In the genomic region with DNA sequence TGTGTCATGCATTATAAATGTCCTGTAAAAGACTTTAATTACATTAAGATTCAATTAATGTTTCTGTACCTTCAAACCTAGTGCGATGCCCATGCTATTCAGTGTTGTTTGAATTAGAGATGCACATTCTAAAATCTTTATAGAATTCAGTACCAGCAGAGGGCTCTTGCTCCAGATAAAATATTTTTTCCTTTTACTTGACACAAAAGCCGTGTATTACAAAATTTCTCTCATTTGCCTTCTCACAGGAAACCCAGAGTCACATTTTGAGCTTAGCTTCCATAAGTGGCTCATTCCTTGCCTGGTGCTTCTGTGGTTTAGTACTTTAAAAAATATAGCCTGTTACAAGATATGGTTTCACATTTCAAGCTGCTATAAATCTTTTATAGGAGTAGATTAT, we compare ENCODE assay signal across 11 cellular contexts.
A peak's percentile ranks its signal among the peaks of the same experiment; 100 is the strongest.
DNase-seq lines count a peak whose midpoint lies in the region; ATAC-seq, FAIRE-seq and TF ChIP-seq lines count a peak whose summit lies in the region.
"Had no signal": no experiment of that assay in that cellular context is flagged by ENCODE, and none has a peak within 500 bp of the region (broad histone marks: within the 10 kb centered on the region; RNA-seq: fewer than 3 reads in every experiment).

No MANE protein-coding gene starts in this region.

- H3K4me1 Mint-ChIP-seq in natural killer cell, result peaks cover 9 to 11% of the 10 kb centered on the region in 2 donors
- H3K4me1 Mint-ChIP-seq in natural killer cell treated with Interleukin-12 subunit alpha and Interleukin-12 subunit beta and Interleukin-15 and Interleukin-18, amount 100 ng/mL, for 72 hours (ENCODE audit: low read depth in 2 of 2), result peaks cover 0 to 12% of the 10 kb centered on the region in 2 donors

- CTCF ChIA-PET in SK-N-SH (lab: Yijun Ruan, JAX), result interaction anchor here (0.9 to 1.3 kb wide), 3 partner anchors 12 to 28 kb away, joined by 3 read pairs; no protein-coding TSS in a partner anchor

- POLR2A ChIA-PET in SK-N-SH (lab: Yijun Ruan, JAX), result no interaction called here

- H3K36me3 ChIP-seq in SK-N-SH (replicated peaks in 1 of 2; ENCODE audit: control insufficient read depth in 1 of 2, insufficient read depth in 2 of 2, low read length in 1 of 2), result no peaks in the 10 kb centered on the region
- H3K36me3 ChIP-seq: heart left ventricle had no signal

- no peaks in the 10 kb centered on the region for H3K9me3 Mint-ChIP-seq in natural killer cell
- no peaks in the 10 kb centered on the region for H3K9me3 Mint-ChIP-seq in natural killer cell treated with Interleukin-12 subunit alpha and Interleukin-12 subunit beta and Interleukin-15 and Interleukin-18, amount 100 ng/mL, for 72 hours
- H3K9me3 Mint-ChIP-seq: CD4-positive, alpha-beta T cell had no signal

- no peaks in the 10 kb centered on the region for H3K4me1 ChIP-seq in SK-N-SH (ENCODE audit: control insufficient read depth in 1 of 2, insufficient read depth in 2 of 2, low read depth in 1 of 2, low read length in 1 of 2)
- H3K4me1 ChIP-seq: heart left ventricle had no signal

- H3K4me3 ChIP-seq in SK-N-SH (ENCODE audit: low read depth in 2 of 2, low read length in 1 of 2), result no peak overlapping the region
- H3K4me3 ChIP-seq: heart left ventricle had no signal

- intact Hi-C loops in natural killer cell (cut with micrococcal nuclease), result no loop called here

- peaks cover 2 to 17% of the 10 kb centered on the region in 2 donors for H3K27me3 Mint-ChIP-seq in natural killer cell (ENCODE audit: low read depth in 2 of 2)
- H3K27me3 Mint-ChIP-seq in natural killer cell treated with Interleukin-12 subunit alpha and Interleukin-12 subunit beta and Interleukin-15 and Interleukin-18, amount 100 ng/mL, for 72 hours, result peaks cover 9 to 18% of the 10 kb centered on the region in 2 donors

- no peaks in the 10 kb centered on the region; the same call in 1 of the 2 replicates for H3K27me3 ChIP-seq in SK-N-SH (ENCODE audit: insufficient read depth)

- H3K4me3 Mint-ChIP-seq in natural killer cell, result no peak overlapping the region
- H3K4me3 Mint-ChIP-seq in natural killer cell treated with Interleukin-12 subunit alpha and Interleukin-12 subunit beta and Interleukin-15 and Interleukin-18, amount 100 ng/mL, for 72 hours, result no peak overlapping the region
- H3K4me3 Mint-ChIP-seq: CD4-positive, alpha-beta T cell had no signal

- H3K9me3 ChIP-seq in SK-N-SH, result no peaks in the 10 kb centered on the region
- H3K9me3 ChIP-seq: heart left ventricle had no signal

- WGBS in SK-N-SH (ENCODE audit: low lambda C conversion rate), result 13% methylated on average over 2 of the region's 2 CpGs

- TF ChIP-seq RAD21 in SK-N-SH (IDR thresholded peaks at IDR 0.05; ENCODE audit: low read length), result peak; percentile 21; the same call in 1 of the 2 replicates

- H3K4me2 ChIP-seq in SK-N-SH, result no peak overlapping the region

- H4K20me1 ChIP-seq in SK-N-SH (ENCODE audit: insufficient read depth), result no peaks in the 10 kb centered on the region

- peak; percentile 3 for FAIRE-seq in frontal cortex (lab: Jason Lieb, UNC)

- peak overlapping the region; percentile 17 to 30 for H3K27ac Mint-ChIP-seq in natural killer cell
- H3K27ac Mint-ChIP-seq in natural killer cell treated with Interleukin-12 subunit alpha and Interleukin-12 subunit beta and Interleukin-15 and Interleukin-18, amount 100 ng/mL, for 72 hours, result no peak overlapping the region
- H3K27ac Mint-ChIP-seq: CD4-positive, alpha-beta T cell had no signal

- H3F3A ChIP-seq in SK-N-SH (replicated peaks; ENCODE audit: insufficient read depth), result no peaks in the 10 kb centered on the region

- H3K9ac ChIP-seq in SK-N-SH, result no peak overlapping the region

- no peak for TF ChIP-seq EP300 in SK-N-SH (IDR thresholded peaks at IDR 0.05; ENCODE audit: borderline replicate concordance in 1 of 2, low read depth in 1 of 2, low read length in 1 of 2)

- H3K36me3 Mint-ChIP-seq in natural killer cell, result no peaks in the 10 kb centered on the region
- no peaks in the 10 kb centered on the region for H3K36me3 Mint-ChIP-seq in natural killer cell treated with Interleukin-12 subunit alpha and Interleukin-12 subunit beta and Interleukin-15 and Interleukin-18, amount 100 ng/mL, for 72 hours

- TF ChIP-seq CTCF in natural killer cell (IDR thresholded peaks at IDR 0.05) (no peak), SK-N-SH (IDR thresholded peaks at IDR 0.05) (peak; percentile 41)

- H2AFZ ChIP-seq in SK-N-SH (ENCODE audit: low read depth), result no peak overlapping the region

- ATAC-seq in natural killer cell (peak in 1 of 3 donors; percentile 30), HG03045 (IDR thresholded peaks at IDR 0.05; ENCODE audit: unreplicated experiment) (no peak), HG03457 (IDR thresholded peaks at IDR 0.05; ENCODE audit: unreplicated experiment) (no peak)
- no peak for ATAC-seq in natural killer cell treated with Interleukin-12 subunit alpha and Interleukin-12 subunit beta and Interleukin-15 and Interleukin-18, amount 100 ng/mL, for 72 hours
- ATAC-seq: heart left ventricle had no signal

- H3K27ac ChIP-seq in SK-N-SH (ENCODE audit: low read depth in 2 of 2, low read length in 1 of 2), result no peak overlapping the region
- H3K27ac ChIP-seq: heart left ventricle had no signal

- no peak for DNase-seq in natural killer cell
- no peak for DNase-seq in natural killer cell treated with Interleukin-12 subunit alpha and Interleukin-12 subunit beta and Interleukin-15 and Interleukin-18, amount 100 ng/mL, for 72 hours (ENCODE audit: low spot score)
- no peak for DNase-seq in SK-N-SH
- no peak for DNase-seq in frontal cortex (ENCODE audit: low spot score in 2 of 2)
- no peak for DNase-seq in T-helper 2 cell
- no peak for DNase-seq in activated T-cell treated with anti-CD3 and anti-CD28 coated beads for 4 hours
- DNase-seq: CD4-positive, alpha-beta T cell; heart left ventricle; NCI-H524 had no signal

- no peaks in the 10 kb centered on the region; the same call in 1 of the 2 replicates for H3K79me2 ChIP-seq in SK-N-SH (ENCODE audit: insufficient read depth)

- H3K9me2 ChIP-seq in SK-N-SH, result no peaks in the 10 kb centered on the region

TF ChIP-seq in SK-N-SH, 30 proteins besides CTCF, POLR2A, EP300 and RAD21:
- TF ChIP-seq SMC3 (IDR thresholded peaks at IDR 0.05; ENCODE audit: low read depth, low read length) (peak; percentile 20; the same call in 1 of the 2 replicates), NFIC (IDR thresholded peaks at IDR 0.05; ENCODE audit: borderline replicate concordance) (no peak)

Comparison
In these comparisons a context has a peak if more than half of its experiments do, and no peak if none do; other contexts are left out.
1. H3K27ac Mint-ChIP-seq: peak in natural killer cell (2 of 2); none in natural killer cell treated with Interleukin-12 subunit alpha and Interleukin-12 subunit beta and Interleukin-15 and Interleukin-18, amount 100 ng/mL, for 72 hours (0 of 2).